ENCODE assay signal across 27 cellular contexts in genomic region chr12:5967645-5968415, GRCh38. TPM values are rescaled to one million over a fixed set of nuclear protein-coding genes. Genes with fewer than 3 reads are reported as not detected.
"Had no signal": no experiment of that assay in that cellular context is flagged by ENCODE, and none has a peak within 500 bp of the region (broad histone marks: within the 10 kb centered on the region; RNA-seq: fewer than 3 reads in every experiment).

No MANE protein-coding gene starts in this region.

- H2AFZ ChIP-seq: neural progenitor cell had no signal

- DNase-seq: cerebellar nuclear complex; effector memory CD4-positive, alpha-beta T cell; erythroblast; hypothalamus; immature natural killer cell; nucleus accumbens; ovary; posterior cingulate gyrus; psoas muscle; right cardiac atrium; sigmoid colon; stimulated activated CD4-positive, alpha-beta T cell treated with anti-CD3 and anti-CD28 coated beads, Interleukin-2, amount 100 ng/mL, for 24 hours; stimulated activated CD4-positive, alpha-beta T cell treated with anti-CD3 and anti-CD28 coated beads, Interleukin-4, amount 100 ng/mL, for 24 hours; stimulated activated naive CD8-positive, alpha-beta T cell treated with anti-CD3 and anti-CD28 coated beads, Interleukin-15, Interleukin-2, amounts not matched to agents 100 U/mL and 50 U/mL, for 24 hours; substantia nigra; testis; tibial artery had no signal

- H3K4me3 Mint-ChIP-seq: dendritic cell treated with granulocyte-macrophage colony-stimulating factor and Interleukin-4, amounts not matched to agents 40 ng/mL and 50 ng/mL, for 4 days; immature natural killer cell; memory B cell; nephron; neural progenitor cell; stimulated activated memory B cell treated with anti-CD40 and anti-IgM and Interleukin-4, amounts not matched to agents 10 μg/mL and 1 μg/mL and 100 μg/mL, for 72 hours; type B pancreatic cell had no signal

- H3K27ac ChIP-seq: neural progenitor cell, ovary, psoas muscle, sigmoid colon, testis, tibial artery had no signal

- FAIRE-seq: endometrium, frontal cortex, keratinocyte had no signal

- H3K9ac ChIP-seq: neural progenitor cell had no signal

- H3K9me3 Mint-ChIP-seq: dendritic cell treated with granulocyte-macrophage colony-stimulating factor and Interleukin-4, amounts not matched to agents 40 ng/mL and 50 ng/mL, for 4 days; immature natural killer cell; memory B cell; nephron; neural progenitor cell; stimulated activated memory B cell treated with anti-CD40 and anti-IgM and Interleukin-4, amounts not matched to agents 10 μg/mL and 1 μg/mL and 100 μg/mL, for 72 hours; type B pancreatic cell had no signal

- ATAC-seq: psoas muscle; right cardiac atrium; stimulated activated memory B cell treated with anti-CD40 and anti-IgM and Interleukin-4, amounts not matched to agents 10 μg/mL and 1 μg/mL and 100 μg/mL, for 72 hours; stimulated activated naive CD8-positive, alpha-beta T cell treated with anti-CD3 and anti-CD28 coated beads, Interleukin-15, Interleukin-2, amounts not matched to agents 100 U/mL and 50 U/mL, for 24 hours had no signal

- H3K36me3 Mint-ChIP-seq: immature natural killer cell; memory B cell; neural progenitor cell; stimulated activated memory B cell treated with anti-CD40 and anti-IgM and Interleukin-4, amounts not matched to agents 10 μg/mL and 1 μg/mL and 100 μg/mL, for 72 hours; type B pancreatic cell had no signal

- H3K4me1 ChIP-seq: psoas muscle, testis, tibial artery had no signal

- H3K4me3 ChIP-seq: lung, neural progenitor cell, ovary, psoas muscle, sigmoid colon, testis, tibial artery had no signal

- H3K4me1 Mint-ChIP-seq: immature natural killer cell; stimulated activated memory B cell treated with anti-CD40 and anti-IgM and Interleukin-4, amounts not matched to agents 10 μg/mL and 1 μg/mL and 100 μg/mL, for 72 hours had no signal

- H3K36me3 ChIP-seq: neural progenitor cell, ovary, sigmoid colon, tibial artery had no signal

- H3K9me3 ChIP-seq: ovary, psoas muscle, sigmoid colon, testis, tibial artery had no signal

- H3K27ac Mint-ChIP-seq: dendritic cell treated with granulocyte-macrophage colony-stimulating factor and Interleukin-4, amounts not matched to agents 40 ng/mL and 50 ng/mL, for 4 days; immature natural killer cell; memory B cell; nephron; neural progenitor cell; stimulated activated memory B cell treated with anti-CD40 and anti-IgM and Interleukin-4, amounts not matched to agents 10 μg/mL and 1 μg/mL and 100 μg/mL, for 72 hours; type B pancreatic cell had no signal

- H3K4me2 ChIP-seq: neural progenitor cell had no signal

- H3K27me3 ChIP-seq: neural progenitor cell, ovary, sigmoid colon, testis had no signal

RNA-seq across cellular contexts. Expression of gene ANO2, which starts 22.8 kb away (rescaled TPM):
- polyA plus RNA-seq: immature natural killer cell had no signal
